Comparison of ENCODE assay signal across 19 cellular contexts in genomic region chr19:50890422-50891252, GRCh38. TPM values are rescaled to one million over a fixed set of nuclear protein-coding genes. Genes with fewer than 3 reads are reported as not detected.
A peak's percentile ranks its signal among the peaks of the same experiment; 100 is the strongest.
DNase-seq lines count a peak whose midpoint lies in the region; ATAC-seq, FAIRE-seq and TF ChIP-seq lines count a peak whose summit lies in the region.
"Had no signal": no experiment of that assay in that cellular context is flagged by ENCODE, and none has a peak within 500 bp of the region (broad histone marks: within the 10 kb centered on the region; RNA-seq: fewer than 3 reads in every experiment).

No MANE protein-coding gene starts in this region.

- TF ChIP-seq EP300 in A549 (IDR thresholded peaks at IDR 0.05) = no peak
- no peak for TF ChIP-seq EP300 in stomach (IDR thresholded peaks at IDR 0.05)

- H3K27me3 ChIP-seq in stomach = peaks cover 3 to 48% (median 9%) of the 10 kb centered on the region in 3 donors
- H3K27me3 ChIP-seq in CD4-positive, alpha-beta memory T cell (ENCODE audit: insufficient read depth, low read length) = no peaks in the 10 kb centered on the region
- H3K27me3 ChIP-seq: body of pancreas had no signal

- CTCF ChIA-PET in A549 (lab: Yijun Ruan, JAX) = interaction anchor here (0.6 to 8.1 kb wide), 6 partner anchors 8 to 53 kb away, joined by 3 to 47 read pairs (median 6); no protein-coding TSS in a partner anchor
- CTCF ChIA-PET in CD4-positive, alpha-beta memory T cell (lab: Charles Lee; ENCODE audit: partially characterized antibody) = no interaction called here

- no peaks in the 10 kb centered on the region for H3K36me3 Mint-ChIP-seq in CD4-positive, alpha-beta memory T cell
- H3K36me3 Mint-ChIP-seq: neural progenitor cell had no signal

- no peak for TF ChIP-seq POLR2A in A549 (IDR thresholded peaks at IDR 0.05; ENCODE audit: low read length)
- TF ChIP-seq POLR2A in GM12892 (IDR thresholded peaks at IDR 0.05; ENCODE audit: low read depth, low read length) = no peak
- no peak for TF ChIP-seq POLR2A in stomach (IDR thresholded peaks at IDR 0.05)

- intact Hi-C loops in stomach (cut with DNase I; ENCODE audit: low total_unique reads) = no loop called here
- intact Hi-C loops in CD4-positive, alpha-beta memory T cell (cut with micrococcal nuclease) = no loop called here

- peaks cover 3% of the 10 kb centered on the region; the same call in 1 of the 3 replicates for H3K9me3 ChIP-seq in A549
- no peaks in the 10 kb centered on the region for H3K9me3 ChIP-seq in stomach
- no peaks in the 10 kb centered on the region for H3K9me3 ChIP-seq in CD4-positive, alpha-beta memory T cell (ENCODE audit: control insufficient read depth in 1 of 2, low read length in 2 of 2)
- H3K9me3 ChIP-seq: body of pancreas, SK-N-SH had no signal

- FAIRE-seq in A549 (lab: Jason Lieb, UNC) (peak; percentile 56), GM12892 (lab: Jason Lieb, UNC) (peak; percentile 71)
- FAIRE-seq: frontal cortex had no signal

- no peak for TF ChIP-seq RAD21 in A549 (conservative IDR thresholded peaks at IDR 0.05 in 1 of 2, IDR thresholded peaks at IDR 0.05 in 1 of 2)

- peak overlapping the region; percentile 6; the same call in 1 of the 3 replicates for H3K4me2 ChIP-seq in A549
- H3K4me2 ChIP-seq: neural progenitor cell, SK-N-SH had no signal

- DNase-seq in A549 (ENCODE audit: low read depth in 1 of 2, low spot score in 1 of 2) = peak; percentile 39 to 44
- no peak for DNase-seq in GM12892 (ENCODE audit: insufficient read length)
- peak; percentile 49 for DNase-seq in SW480 (ENCODE audit: low spot score)
- peak; percentile 64 for DNase-seq in kidney glomerular epithelial cell (lab: John Stamatoyannopoulos, UW)
- no peak for DNase-seq in activated gamma-delta T cell treated with Interleukin-2 at 50 U/mL for 16 hours
- DNase-seq in stomach = no peak
- no peak for DNase-seq in CD4-positive, alpha-beta memory T cell
- DNase-seq: activated effector memory CD4-positive, alpha-beta T cell treated with anti-CD3 and anti-CD28 coated beads, Interleukin-2, amount 50 U/mL, for 16 hours; AML-193; body of pancreas; DMS 273 treated with DMSO at 0.1 percent for 48 hours; effector CD4-positive, alpha-beta T cell; mesenchymal stem cell; NCI-H1105 treated with DMSO at 0.1 percent for 48 hours; SK-N-SH; stimulated activated naive CD4-positive, alpha-beta T cell had no signal

- H3K4me3 ChIP-seq in A549 (no peak overlapping the region), stomach (no peak overlapping the region)
- no peak overlapping the region for H3K4me3 ChIP-seq in CD4-positive, alpha-beta memory T cell (ENCODE audit: low read length in 2 of 2)
- H3K4me3 ChIP-seq: body of pancreas, neural progenitor cell had no signal

- ATAC-seq in A549 (peak; percentile 58 to 80; a peak in 4 of 6 replicates), esophagus mucosa (no peak)
- ATAC-seq: body of pancreas had no signal

- H3K27ac Mint-ChIP-seq in CD4-positive, alpha-beta memory T cell = no peak overlapping the region
- H3K27ac Mint-ChIP-seq: neural progenitor cell had no signal

- H3K4me1 ChIP-seq in A549 = peaks cover 9% of the 10 kb centered on the region; the same call in 2 of the 3 replicates
- H3K4me1 ChIP-seq in stomach = no peaks in the 10 kb centered on the region
- no peaks in the 10 kb centered on the region for H3K4me1 ChIP-seq in CD4-positive, alpha-beta memory T cell (ENCODE audit: insufficient read depth, low read length)
- H3K4me1 ChIP-seq: body of pancreas, neural progenitor cell had no signal

- peaks cover 22 to 40% of the 10 kb centered on the region in 2 donors for H3K27me3 Mint-ChIP-seq in CD4-positive, alpha-beta memory T cell

- H3K36me3 ChIP-seq in stomach = no peaks in the 10 kb centered on the region
- no peaks in the 10 kb centered on the region for H3K36me3 ChIP-seq in CD4-positive, alpha-beta memory T cell (ENCODE audit: insufficient read depth, low read length)
- H3K36me3 ChIP-seq: neural progenitor cell had no signal

- no peak overlapping the region for H3K4me3 Mint-ChIP-seq in CD4-positive, alpha-beta memory T cell
- H3K4me3 Mint-ChIP-seq: neural progenitor cell had no signal

- POLR2A ChIA-PET in A549 (lab: Yijun Ruan, JAX) = interaction anchor here (1.2 kb wide), 1 partner anchor 85 kb away, joined by 4 read pairs; no protein-coding TSS in a partner anchor
- POLR2A ChIA-PET in CD4-positive, alpha-beta memory T cell (lab: Charles Lee; ENCODE audit: partially characterized antibody) = no interaction called here

- 22% methylated on average over 5 of the region's 5 CpGs for WGBS in A549 (ENCODE audit: missing lambda C conversion rate)
- 39 to 60% (median 43%) methylated on average over 5 of the region's 5 CpGs for WGBS in stomach, 5 donors

- H3K9me3 Mint-ChIP-seq in CD4-positive, alpha-beta memory T cell = peaks cover 0 to 20% (median 7%) of the 10 kb centered on the region in 8 donors

- H3K27ac ChIP-seq in A549 (peak overlapping the region in 1 of 2 experiments; percentile 41; a peak in 2 of 6 replicates), stomach (no peak overlapping the region)
- H3K27ac ChIP-seq in CD4-positive, alpha-beta memory T cell (ENCODE audit: low read depth, low read length) = no peak overlapping the region
- H3K27ac ChIP-seq: body of pancreas, neural progenitor cell had no signal

- TF ChIP-seq CTCF in A549 (IDR thresholded peaks at IDR 0.05) (no peak), stomach (IDR thresholded peaks at IDR 0.05) (no peak)

- H3K4me1 Mint-ChIP-seq in CD4-positive, alpha-beta memory T cell = no peaks in the 10 kb centered on the region
- H3K4me1 Mint-ChIP-seq: neural progenitor cell had no signal

TF ChIP-seq in A549, 52 proteins besides CTCF, POLR2A, EP300 and RAD21:
- TF ChIP-seq JUNB (IDR thresholded peaks at IDR 0.05) (peak; percentile 69), FOSL2 (IDR thresholded peaks at IDR 0.05) (peak; percentile 63; the same call in 1 of the 2 replicates), FOSL2 (CRISPR knock-in tag; IDR thresholded peaks at IDR 0.05) (peak; percentile 44; the same call in 1 of the 2 replicates), HES2 (IDR thresholded peaks at IDR 0.05) (no peak)
TF ChIP-seq in A549: peak in this region for 2.

RNA-seq across cellular contexts. Expression of gene KLK2, which starts 17.4 kb away (rescaled TPM):
- polyA plus RNA-seq in A549 (2011; rRNA removed) = 0.42 and 0.49 TPM in 2 replicates
- 0.08 and 0.22 TPM in 2 replicates for polyA plus RNA-seq in A549 (2012; cell fraction: cytosol; rRNA removed)
- 0.62 and 1.2 TPM in 2 replicates for polyA plus RNA-seq in A549 (2012; cell fraction: nucleus; rRNA removed)
- polyA plus RNA-seq in A549 (2017; fragmentation: RNase III; extraction: RNeasy Plus Mini Kit Qiagen cat#74134 plus additional on column Dnase treatment) = 0.14 to 0.36 TPM (median 0.21 TPM) in 3 replicates
- polyA minus RNA-seq in A549 (2011; rRNA and poly(A)+ RNA removed) = 0.92 and 1.2 TPM in 2 replicates
- 2.0 TPM for polyA plus RNA-seq in GM12892 (2012; ENCODE audit: missing spikeins)
- not detected for total RNA-seq in esophagus mucosa
- 10 to 100 TPM in 1 of 5 donors, not detected in 4; 94.6 TPM for total RNA-seq in stomach
- not detected for polyA plus RNA-seq in stomach
- not detected for total RNA-seq in CD4-positive, alpha-beta memory T cell
- polyA plus RNA-seq in CD4-positive, alpha-beta memory T cell = not detected
- total RNA-seq: body of pancreas, frontal cortex had no signal

RNA-seq across cellular contexts. Expression of gene KLK4, which starts 20.6 kb away (rescaled TPM):
- polyA plus RNA-seq in A549 (2011; rRNA removed) (not detected in 2 replicates), A549 (2017; fragmentation: RNase III; extraction: RNeasy Plus Mini Kit Qiagen cat#74134 plus additional on column Dnase treatment) (not detected in 3 replicates), stomach (not detected)
- polyA plus RNA-seq in A549 (2012; cell fraction: cytosol; rRNA removed) = not detected in 2 replicates
- polyA plus RNA-seq in A549 (2012; cell fraction: nucleus; rRNA removed) = 0.23 TPM in 1 of 2 replicates, not detected in the other
- not detected in 2 replicates for polyA minus RNA-seq in A549 (2011; rRNA and poly(A)+ RNA removed)
- 0.55 TPM for polyA plus RNA-seq in GM12892 (2012; ENCODE audit: missing spikeins)
- total RNA-seq in esophagus mucosa (not detected), stomach (not detected)
- not detected for total RNA-seq in CD4-positive, alpha-beta memory T cell
- not detected for polyA plus RNA-seq in CD4-positive, alpha-beta memory T cell
- total RNA-seq: body of pancreas, frontal cortex had no signal
- polyA plus RNA-seq: SK-N-SH had no signal

RNA-seq across cellular contexts. Expression of gene KLK3, which starts 35.9 kb away (rescaled TPM):
- polyA plus RNA-seq in A549 (2011; rRNA removed) (not detected in 2 replicates), A549 (2017; fragmentation: RNase III; extraction: RNeasy Plus Mini Kit Qiagen cat#74134 plus additional on column Dnase treatment) (not detected in 3 replicates), stomach (not detected)
- polyA plus RNA-seq in A549 (2012; cell fraction: cytosol; rRNA removed) = not detected in 2 replicates
- polyA plus RNA-seq in A549 (2012; cell fraction: nucleus; rRNA removed) = not detected in 2 replicates
- polyA minus RNA-seq in A549 (2011; rRNA and poly(A)+ RNA removed) = not detected in 2 replicates
- polyA plus RNA-seq in GM12892 (2012; ENCODE audit: missing spikeins) = 0.21 TPM
- total RNA-seq in esophagus mucosa (not detected), stomach (100 to 1,000 TPM in 1 of 5 donors, 10 to 100 TPM in 1, not detected in 3; 46.9 to 134 TPM)
- not detected for total RNA-seq in CD4-positive, alpha-beta memory T cell
- polyA plus RNA-seq in CD4-positive, alpha-beta memory T cell = not detected
- total RNA-seq: body of pancreas, frontal cortex had no signal
- polyA plus RNA-seq: SK-N-SH had no signal

RNA-seq across cellular contexts. Expression of gene KLK15, which starts 57.3 kb away (rescaled TPM):
- polyA plus RNA-seq in A549 (2011; rRNA removed) = not detected in 2 replicates
- polyA plus RNA-seq in A549 (2012; cell fraction: cytosol; rRNA removed) = not detected in 2 replicates
- polyA plus RNA-seq in A549 (2012; cell fraction: nucleus; rRNA removed) = not detected in 2 replicates
- polyA plus RNA-seq in A549 (2017; fragmentation: RNase III; extraction: RNeasy Plus Mini Kit Qiagen cat#74134 plus additional on column Dnase treatment) = not detected in 3 replicates
- polyA minus RNA-seq in A549 (2011; rRNA and poly(A)+ RNA removed) = not detected in 2 replicates
- polyA plus RNA-seq in GM12892 (2012; ENCODE audit: missing spikeins) = not detected
- not detected for total RNA-seq in esophagus mucosa
- not detected for total RNA-seq in stomach
- not detected for polyA plus RNA-seq in stomach
- total RNA-seq in CD4-positive, alpha-beta memory T cell = not detected
- not detected for polyA plus RNA-seq in CD4-positive, alpha-beta memory T cell
- total RNA-seq: body of pancreas, frontal cortex had no signal
- polyA plus RNA-seq: SK-N-SH had no signal

Comparison
In these comparisons a context has a peak if more than half of its experiments do, and no peak if none do; other contexts are left out.
1. DNase-seq: peak in A549 (2 of 2), SW480 (single experiment) and kidney glomerular epithelial cell (single experiment); none in GM12892 (single experiment), activated gamma-delta T cell treated with Interleukin-2 at 50 U/mL for 16 hours (single experiment), stomach (single experiment) and CD4-positive, alpha-beta memory T cell (0 of 5).